23 cellular contexts compared by ENCODE assay signal in the genomic region with DNA sequence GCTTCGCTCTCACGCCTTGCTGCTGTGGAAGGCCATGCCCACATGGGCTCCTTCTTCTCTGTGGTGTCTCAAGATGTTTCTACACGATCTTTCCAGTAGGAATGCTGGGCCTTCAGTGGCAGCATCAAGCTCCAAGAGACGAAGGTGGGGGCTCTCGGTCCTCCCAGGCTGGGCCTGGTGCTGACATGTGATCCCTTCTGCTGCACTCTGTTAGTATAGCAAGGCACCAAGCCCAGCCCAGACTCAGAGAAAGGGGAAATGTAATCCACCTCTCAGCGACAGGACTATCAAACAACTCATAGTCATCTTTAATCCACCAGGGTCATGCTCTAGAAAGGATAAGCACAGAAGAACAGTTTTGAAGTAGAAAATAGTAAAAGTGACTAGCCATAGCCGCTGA.
"Had no signal": no experiment of that assay in that cellular context is flagged by ENCODE, and none has a peak within 500 bp of the region (broad histone marks: within the 10 kb centered on the region; RNA-seq: fewer than 3 reads in every experiment).

No MANE protein-coding gene starts in this region.

- H3K9ac ChIP-seq: KMS-11, SK-N-SH had no signal

- H3K4me3 ChIP-seq: K562 had no signal

- DNase-seq: Kasumi-1; MM.1S; NCI-H1092 treated with DMSO at 0.1 percent for 48 hours; NCI-H1436; NCI-H187; NCI-H2029; NCI-H2081 treated with DMSO at 0.1 percent for 48 hours; NCI-H2171; NCI-H345; NCI-H446 treated with DMSO at 0.1 percent for 48 hours; NCI-H510A treated with DMSO at 0.1 percent for 48 hours; NCI-H526; NK-92 treated with Interleukin-12 subunit alpha and Interleukin-12 subunit beta, amount 100 ng/mL, for 24 hours; PC-3; SHP77; SK-N-SH; SW 1271 had no signal

- H3K4me3 Mint-ChIP-seq: IgD-negative memory B cell had no signal

- H3K27ac ChIP-seq: KMS-11, RWPE1 had no signal

- H3K36me3 Mint-ChIP-seq: IgD-negative memory B cell had no signal

- H3K9me3 ChIP-seq: SK-N-SH had no signal

- H3K4me1 Mint-ChIP-seq: IgD-negative memory B cell had no signal

- H3K4me2 ChIP-seq: KMS-11, SK-N-SH had no signal

- ATAC-seq: HepG2, K562, Panc1, PC-3 had no signal
